In genomic region chr4:89108068-89108467, GRCh38 we compare ENCODE assay signal across 20 cellular contexts.
"Had no signal": no experiment of that assay in that cellular context is flagged by ENCODE, and none has a peak within 500 bp of the region (broad histone marks: within the 10 kb centered on the region; RNA-seq: fewer than 3 reads in every experiment).

No MANE protein-coding gene starts in this region.

- H3K4me3 ChIP-seq: cardiac muscle cell, mucosa of descending colon, sigmoid colon, transverse colon had no signal

- H3K27me3 ChIP-seq: sigmoid colon, transverse colon had no signal

- H3K9me3 ChIP-seq: mucosa of descending colon, sigmoid colon, transverse colon had no signal

- H3K36me3 ChIP-seq: cardiac muscle cell, sigmoid colon, transverse colon had no signal

- FAIRE-seq: astrocyte, colon, endothelial cell of umbilical vein had no signal

- H3K27ac ChIP-seq: cardiac muscle cell, sigmoid colon, transverse colon, WERI-Rb-1 had no signal

- ATAC-seq: activated naive CD8-positive, alpha-beta T cell treated with anti-CD3 and anti-CD28 coated beads, Interleukin-2, amount 50 U/mL, for 24 hours; left colon; mucosa of descending colon had no signal

- DNase-seq: activated CD4-positive, alpha-beta T cell treated with anti-CD3 and anti-CD28 coated beads for 4 hours; activated CD8-positive, alpha-beta memory T cell treated with anti-CD3 and anti-CD28 coated beads for 24 hours; activated naive CD4-positive, alpha-beta T cell treated with Interleukin-2 at 50 U/mL for 16 hours; activated naive CD8-positive, alpha-beta T cell treated with anti-CD3 and anti-CD28 coated beads, Interleukin-2, amount 50 U/mL, for 24 hours; effector CD4-positive, alpha-beta T cell; foreskin melanocyte; head of caudate nucleus; left colon; mucosa of descending colon; nephron progenitor cell; sigmoid colon; stimulated activated CD4-positive, alpha-beta T cell treated with anti-CD3 and anti-CD28 coated beads, Interleukin-2, amount 100 ng/mL, for 24 hours; stimulated activated naive CD4-positive, alpha-beta T cell; substantia nigra; transverse colon; WERI-Rb-1 had no signal
